Comparison of ENCODE assay signal across 1 cellular context in genomic region chr19:54190942-54191670, GRCh38.
TF ChIP-seq lines count a peak whose summit lies in the region.

TSEN34 (plus strand) TSS chr19:54191308; CDS start chr19:54191365, 57 bp downstream.

TF ChIP-seq in HepG2, 621 proteins besides CTCF, POLR2A, EP300 and RAD21 (continued from another document and continues in another):
- TF ChIP-seq HMGXB4 (CRISPR knock-in tag; IDR thresholded peaks at IDR 0.05; ENCODE audit: borderline replicate concordance in 1 of 2, low read depth in 1 of 2) (peak in 1 of 2 experiments; percentile 71; a peak in 3 of 4 replicates), ZMYM4 (CRISPR knock-in tag; IDR thresholded peaks at IDR 0.05) (no peak), ZKSCAN8 (CRISPR knock-in tag; IDR thresholded peaks at IDR 0.05; ENCODE audit: borderline replicate concordance) (no peak), HNRNPUL1 (IDR thresholded peaks at IDR 0.05; ENCODE audit: low read depth, low read length) (0 out of 2 replicates have a peak, but pooled peaks have one; percentile 29), SNAPC5 (CRISPR knock-in tag; IDR thresholded peaks at IDR 0.05; ENCODE audit: borderline replicate concordance) (no peak), CEBPB (IDR thresholded peaks at IDR 0.05; ENCODE audit: borderline replicate concordance, low read depth, low read length) (no peak), CEBPG (CRISPR knock-in tag; IDR thresholded peaks at IDR 0.05) (no peak), NFYB (CRISPR knock-in tag; IDR thresholded peaks at IDR 0.05) (no peak), ZNF253 (CRISPR knock-in tag; IDR thresholded peaks at IDR 0.05; ENCODE audit: borderline replicate concordance) (0 out of 2 replicates have a peak, but pooled peaks have one; percentile 42), ZGPAT (CRISPR knock-in tag; IDR thresholded peaks at IDR 0.05) (peak; percentile 65; the same call in 1 of the 2 replicates), GATA4 (IDR thresholded peaks at IDR 0.05; ENCODE audit: borderline replicate concordance, low read depth) (no peak), PBX2 (CRISPR knock-in tag; IDR thresholded peaks at IDR 0.05) (no peak), RFX1 (IDR thresholded peaks at IDR 0.05) (no peak), ZBTB2 (CRISPR knock-in tag; IDR thresholded peaks at IDR 0.05; ENCODE audit: low read depth) (peak; percentile 44; the same call in 1 of the 2 replicates), RNF219 (CRISPR knock-in tag; IDR thresholded peaks at IDR 0.05) (no peak), SP1 (IDR thresholded peaks at IDR 0.05) (0 out of 2 replicates have a peak, but pooled peaks have one; percentile 49), SP1 (CRISPR knock-in tag; IDR thresholded peaks at IDR 0.05) (peak; percentile 47), ATF3 (CRISPR knock-in tag; IDR thresholded peaks at IDR 0.05) (no peak; the same call in 1 of the 2 replicates), ZNF557 (CRISPR knock-in tag; IDR thresholded peaks at IDR 0.05) (no peak), ZNF576 (CRISPR knock-in tag; IDR thresholded peaks at IDR 0.05) (no peak), TSC22D2 (CRISPR knock-in tag; IDR thresholded peaks at IDR 0.05; ENCODE audit: borderline replicate concordance) (0 out of 2 replicates have a peak, but pooled peaks have one; percentile 9), GABPB1 (CRISPR knock-in tag; IDR thresholded peaks at IDR 0.05) (peak; percentile 49; the same call in 1 of the 2 replicates), BATF2 (CRISPR knock-in tag; IDR thresholded peaks at IDR 0.05) (peak; percentile 49; the same call in 1 of the 2 replicates), IRX3 (CRISPR knock-in tag; IDR thresholded peaks at IDR 0.05; ENCODE audit: borderline replicate concordance, low read depth) (no peak), SRY (CRISPR knock-in tag; IDR thresholded peaks at IDR 0.05) (0 out of 2 replicates have a peak, but pooled peaks have one; percentile 58), ZNF468 (CRISPR knock-in tag; IDR thresholded peaks at IDR 0.05) (0 out of 2 replicates have a peak, but pooled peaks have one; percentile 65), ZSCAN21 (CRISPR knock-in tag; IDR thresholded peaks at IDR 0.05; ENCODE audit: borderline replicate concordance) (peak; percentile 60; the same call in 1 of the 2 replicates), ZSCAN12 (CRISPR knock-in tag; IDR thresholded peaks at IDR 0.05) (peak; percentile 21; the same call in 1 of the 2 replicates), TCF12 (IDR thresholded peaks at IDR 0.05) (no peak), TCF12 (CRISPR knock-in tag; IDR thresholded peaks at IDR 0.05) (peak; percentile 36; the same call in 1 of the 2 replicates), ZSCAN9 (CRISPR knock-in tag; IDR thresholded peaks at IDR 0.05; ENCODE audit: borderline replicate concordance) (no peak; the same call in 1 of the 2 replicates), ZNF362 (CRISPR knock-in tag; IDR thresholded peaks at IDR 0.05; ENCODE audit: borderline replicate concordance) (no peak), ZNF33A (CRISPR knock-in tag; IDR thresholded peaks at IDR 0.05; ENCODE audit: borderline replicate concordance) (no peak), ZNF639 (CRISPR knock-in tag; conservative IDR thresholded peaks at IDR 0.05) (no peak; the same call in 1 of the 2 replicates), ZBTB49 (CRISPR knock-in tag; IDR thresholded peaks at IDR 0.05; ENCODE audit: borderline replicate concordance) (no peak), CBX2 (IDR thresholded peaks at IDR 0.05; ENCODE audit: low read depth, low read length) (no peak), CBX2 (CRISPR knock-in tag; IDR thresholded peaks at IDR 0.05; ENCODE audit: low read depth) (0 out of 2 replicates have a peak, but pooled peaks have one; percentile 13), EED (CRISPR knock-in tag; IDR thresholded peaks at IDR 0.05) (no peak), MXD4 (CRISPR knock-in tag; IDR thresholded peaks at IDR 0.05) (peak; percentile 64; the same call in 1 of the 2 replicates), ETS1 (CRISPR knock-in tag; IDR thresholded peaks at IDR 0.05) (no peak), NR2F2 (IDR thresholded peaks at IDR 0.05; ENCODE audit: borderline replicate concordance, low read depth) (no peak), ZNF34 (CRISPR knock-in tag; IDR thresholded peaks at IDR 0.05; ENCODE audit: borderline replicate concordance) (no peak)
